In genomic region chr5:160159991-160160826, GRCh38 we compare ENCODE assay signal across 2 cellular contexts.
A peak's percentile ranks its signal among the peaks of the same experiment; 100 is the strongest.
TF ChIP-seq lines count a peak whose summit lies in the region.

No MANE protein-coding gene starts in this region.

TF ChIP-seq in SK-N-SH, 30 proteins besides CTCF, POLR2A, EP300 and RAD21 (continued from another document):
- no peak for TF ChIP-seq MEF2A (IDR thresholded peaks at IDR 0.05; ENCODE audit: borderline replicate concordance, low read depth)
- no peak for TF ChIP-seq FOSL2 (IDR thresholded peaks at IDR 0.05; ENCODE audit: borderline replicate concordance, low read depth)
- TF ChIP-seq MXI1 (IDR thresholded peaks at IDR 0.05; ENCODE audit: low read depth, low read length) = no peak
- TF ChIP-seq SIN3A (IDR thresholded peaks at IDR 0.05; ENCODE audit: borderline replicate concordance, low read depth, low read length) = no peak
- TF ChIP-seq, protein P1, sequence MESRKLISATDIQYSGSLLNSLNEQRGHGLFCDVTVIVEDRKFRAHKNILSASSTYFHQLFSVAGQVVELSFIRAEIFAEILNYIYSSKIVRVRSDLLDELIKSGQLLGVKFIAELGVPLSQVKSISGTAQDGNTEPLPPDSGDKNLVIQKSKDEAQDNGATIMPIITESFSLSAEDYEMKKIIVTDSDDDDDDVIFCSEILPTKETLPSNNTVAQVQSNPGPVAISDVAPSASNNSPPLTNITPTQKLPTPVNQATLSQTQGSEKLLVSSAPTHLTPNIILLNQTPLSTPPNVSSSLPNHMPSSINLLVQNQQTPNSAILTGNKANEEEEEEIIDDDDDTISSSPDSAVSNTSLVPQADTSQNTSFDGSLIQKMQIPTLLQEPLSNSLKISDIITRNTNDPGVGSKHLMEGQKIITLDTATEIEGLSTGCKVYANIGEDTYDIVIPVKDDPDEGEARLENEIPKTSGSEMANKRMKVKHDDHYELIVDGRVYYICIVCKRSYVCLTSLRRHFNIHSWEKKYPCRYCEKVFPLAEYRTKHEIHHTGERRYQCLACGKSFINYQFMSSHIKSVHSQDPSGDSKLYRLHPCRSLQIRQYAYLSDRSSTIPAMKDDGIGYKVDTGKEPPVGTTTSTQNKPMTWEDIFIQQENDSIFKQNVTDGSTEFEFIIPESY (IDR thresholded peaks at IDR 0.05; ENCODE audit: borderline replicate concordance, low read depth) = no peak
- TF ChIP-seq SMC3 (IDR thresholded peaks at IDR 0.05; ENCODE audit: low read depth, low read length) = no peak
- TF ChIP-seq TAF1 (IDR thresholded peaks at IDR 0.05; ENCODE audit: borderline replicate concordance, low read depth, low read length) = no peak

TF ChIP-seq in H1, 55 proteins besides CTCF, POLR2A, EP300 and RAD21 (continued from another document):
- TF ChIP-seq ATF2 (IDR thresholded peaks at IDR 0.05; ENCODE audit: low read length) (peak; percentile 50; the same call in 1 of the 2 replicates), EZH2 (IDR thresholded peaks at IDR 0.05; ENCODE audit: low read depth, low read length, severe bottlenecking) (no peak), CEBPB (IDR thresholded peaks at IDR 0.05; ENCODE audit: low read depth, low read length) (0 out of 2 replicates have a peak, but pooled peaks have one; percentile 4), YY1 (IDR thresholded peaks at IDR 0.05; ENCODE audit: low read depth, low read length) (no peak), PHF8 (conservative IDR thresholded peaks at IDR 0.05; ENCODE audit: low read depth, low read length) (no peak), RBBP5 (IDR thresholded peaks at IDR 0.05; ENCODE audit: borderline replicate concordance, low read depth, low read length) (0 out of 2 replicates have a peak, but pooled peaks have one; percentile 60), SUZ12 (IDR thresholded peaks at IDR 0.05; ENCODE audit: low read length) (no peak), KDM4A (IDR thresholded peaks at IDR 0.05; ENCODE audit: low read depth, low read length, severe bottlenecking) (no peak), NANOG (IDR thresholded peaks at IDR 0.05; ENCODE audit: insufficient read depth, low read depth, low read length, poor library complexity, severe bottlenecking) (peak; percentile 63), TEAD4 (IDR thresholded peaks at IDR 0.05; ENCODE audit: low read depth, low read length) (peak; percentile 95), SP2 (IDR thresholded peaks at IDR 0.05; ENCODE audit: low read length) (no peak), FOSL1 (IDR thresholded peaks at IDR 0.05; ENCODE audit: insufficient read depth, low read depth, low read length) (no peak), KDM1A (IDR thresholded peaks at IDR 0.05; ENCODE audit: borderline replicate concordance, low read length) (peak; percentile 18; the same call in 1 of the 2 replicates), TAF7 (optimal IDR thresholded peaks at IDR 0.05; ENCODE audit: borderline replicate concordance, low read depth, low read length) (peak; percentile 52), GABPA (IDR thresholded peaks at IDR 0.05; ENCODE audit: borderline replicate concordance, insufficient read depth, low read length) (no peak), HDAC2 (IDR thresholded peaks at IDR 0.05; ENCODE audit: borderline replicate concordance in 1 of 2, low read depth in 2 of 2, low read length in 2 of 2) (peak in 1 of 2 experiments; percentile 89; a peak in 2 of 4 replicates), RFX5 (IDR thresholded peaks at IDR 0.05; ENCODE audit: borderline replicate concordance, low read depth, low read length) (no peak)
